In genomic region chr17:66255112-66255511, GRCh38 we compare ENCODE assay signal across 8 cellular contexts. TPM values are rescaled to one million over a fixed set of nuclear protein-coding genes. Genes with fewer than 3 reads are reported as not detected.
DNase-seq lines count a peak whose midpoint lies in the region; ATAC-seq and TF ChIP-seq lines count a peak whose summit lies in the region.

No MANE protein-coding gene starts in this region.

- ATAC-seq in HCT116: peak; percentile 95
- no peak for ATAC-seq in HG03521 (IDR thresholded peaks at IDR 0.05; ENCODE audit: unreplicated experiment)
- no peak for ATAC-seq in HG02870 (IDR thresholded peaks at IDR 0.05; ENCODE audit: unreplicated experiment)

- H3K27me3 ChIP-seq in HCT116 (ENCODE audit: insufficient read depth, low read length): no peaks in the 10 kb centered on the region; the same call in 1 of the 2 replicates

- TF ChIP-seq RAD21 in HCT116 (IDR thresholded peaks at IDR 0.05; ENCODE audit: low read depth): peak; percentile 99

- BruUV-seq in HCT116 (replicated peaks; lab: Mats Ljungman, UMichigan): no TSS peak

- POLR2A ChIA-PET in HCT116 (lab: Charles Lee): interaction anchor here (0.6 kb wide), 1 partner anchor 109 kb away, joined by 3 read pairs; no protein-coding TSS in a partner anchor

- no peaks in the 10 kb centered on the region for H3K4me1 Mint-ChIP-seq in neural crest cell

- H3K79me2 ChIP-seq in HCT116 (ENCODE audit: insufficient read depth, low read length): no peaks in the 10 kb centered on the region

- H3K4me3 Mint-ChIP-seq in neural crest cell: no peak overlapping the region

- H3K36me3 ChIP-seq in HCT116 (ENCODE audit: control insufficient read depth in 1 of 2, insufficient read depth in 2 of 2, low read length in 2 of 2): no peaks in the 10 kb centered on the region

- H3K9me3 Mint-ChIP-seq in neural crest cell: no peaks in the 10 kb centered on the region

- DNase-seq in DMS 273 treated with DMSO at 0.1 percent for 48 hours (lab: John Stamatoyannopoulos, UW): peak; percentile 30
- DNase-seq in HCT116 (ENCODE audit: low read depth, low spot score): peak; percentile 79
- peak; percentile 33 for DNase-seq in NCI-H345 treated with DMSO at 0.1 percent for 48 hours (lab: John Stamatoyannopoulos, UW; ENCODE audit: unreplicated experiment)
- DNase-seq in activated CD4-positive, alpha-beta T cell treated with anti-CD3 and anti-CD28 coated beads, Interleukin-2, amount 50 U/mL, for 4 hours: peak; percentile 2 to 13
- DNase-seq in fibroblast of mammary gland (ENCODE audit: low read depth): peak; percentile 86
- DNase-seq in neural crest cell (ENCODE audit: low read depth, low spot score): peak; percentile 7

- no peak overlapping the region for H3K27ac ChIP-seq in HCT116 (ENCODE audit: low read depth, low read length)

- no peak overlapping the region for H3K27ac Mint-ChIP-seq in neural crest cell (ENCODE audit: unreplicated experiment)

- no peaks in the 10 kb centered on the region for H4K20me1 ChIP-seq in HCT116 (ENCODE audit: insufficient read depth)

- peaks cover 0 to 4% of the 10 kb centered on the region in 2 experiments; a peak in 1 of 4 replicates for H3K4me1 ChIP-seq in HCT116 (ENCODE audit: control insufficient read depth in 1 of 2, insufficient read depth in 2 of 2, low read length in 2 of 2)

- H3K4me3 ChIP-seq in HCT116 (replicated peaks in 1 of 2; ENCODE audit: low read depth in 1 of 2, low read length in 2 of 2): no peak overlapping the region
- H3K4me3 ChIP-seq in fibroblast of mammary gland (ENCODE audit: control insufficient read depth, low read depth, low read length): no peak overlapping the region

- H3K9me2 ChIP-seq in HCT116 (ENCODE audit: insufficient read depth): no peaks in the 10 kb centered on the region

- CTCF ChIA-PET in HCT116 (lab: Charles Lee): interaction anchor here (0.7 to 2.6 kb wide), 11 partner anchors 22 to 619 kb away, joined by 3 to 17 read pairs (median 5); no protein-coding TSS in a partner anchor

- intact Hi-C loops in HCT116 (cut with micrococcal nuclease): loop anchor here (1.0 kb wide), 4 partner anchors 171 to 418 kb away; no protein-coding TSS in a partner anchor

- peak; percentile 75 to 97 (median 91) for TF ChIP-seq CTCF in HCT116 (IDR thresholded peaks at IDR 0.05 in 2 of 3, conservative IDR thresholded peaks at IDR 0.05 in 1 of 3; ENCODE audit: borderline replicate concordance in 1 of 3, insufficient read depth in 1 of 3, low read depth in 2 of 3, low read length in 2 of 3)
- TF ChIP-seq CTCF in fibroblast of mammary gland (conservative IDR thresholded peaks at IDR 0.05; ENCODE audit: control insufficient read depth, insufficient read depth, low read depth, low read length): peak; percentile 89
- TF ChIP-seq CTCF in neural crest cell (conservative IDR thresholded peaks at IDR 0.05): peak; percentile 86

- no peaks in the 10 kb centered on the region for H3K27me3 Mint-ChIP-seq in neural crest cell (ENCODE audit: low read depth)

- H3K36me3 Mint-ChIP-seq in neural crest cell (ENCODE audit: low read depth): no peaks in the 10 kb centered on the region

- no peak overlapping the region for H3K9ac ChIP-seq in HCT116 (ENCODE audit: low read length)

- RAD21 ChIA-PET in HCT116 (lab: Charles Lee; ENCODE audit: low non-redundant PET in 1 of 2, low total read pairs in 2 of 2, uncharacterized antibody in 2 of 2, unreplicated experiment in 2 of 2): interaction anchor here (0.8 to 2.3 kb wide), 4 partner anchors 312 to 419 kb away, joined by 6 to 8 read pairs (median 6); no protein-coding TSS in a partner anchor

- no peaks in the 10 kb centered on the region for H3K9me3 ChIP-seq in HCT116 (ENCODE audit: control insufficient read depth in 1 of 2, insufficient read depth in 1 of 2, low read depth in 1 of 2, low read length in 2 of 2)

- TF ChIP-seq POLR2A in HCT116 (IDR thresholded peaks at IDR 0.05; ENCODE audit: borderline replicate concordance, extremely low read depth, insufficient read depth, insufficient read length): no peak

- H2AFZ ChIP-seq in HCT116 (ENCODE audit: low read depth, low read length, poor library complexity, severe bottlenecking): peak overlapping the region; percentile 91

- H3K4me2 ChIP-seq in HCT116 (ENCODE audit: low read length): peak overlapping the region; percentile 22; the same call in 1 of the 2 replicates

TF ChIP-seq in HCT116, 20 proteins besides CTCF, POLR2A, EP300 and RAD21:
- TF ChIP-seq ATF3 (IDR thresholded peaks at IDR 0.05): no peak
- TF ChIP-seq CEBPB (IDR thresholded peaks at IDR 0.05; ENCODE audit: low read depth): peak; percentile 10; the same call in 1 of the 2 replicates
- no peak for TF ChIP-seq FOSL1 (IDR thresholded peaks at IDR 0.05; ENCODE audit: low read depth)
- no peak for TF ChIP-seq EGR1 (IDR thresholded peaks at IDR 0.05; ENCODE audit: low read depth)
- TF ChIP-seq SRF (IDR thresholded peaks at IDR 0.05; ENCODE audit: low read depth): peak; percentile 59; the same call in 1 of the 2 replicates
- TF ChIP-seq TCF7L2 (IDR thresholded peaks at IDR 0.05; ENCODE audit: borderline replicate concordance, extremely low read depth, insufficient read depth, insufficient read length): no peak
- TF ChIP-seq CBX3 (IDR thresholded peaks at IDR 0.05; ENCODE audit: low read depth): peak; percentile 60; the same call in 1 of the 2 replicates
- TF ChIP-seq JUND (IDR thresholded peaks at IDR 0.05): no peak
- peak; percentile 20; the same call in 1 of the 2 replicates for TF ChIP-seq MAX (IDR thresholded peaks at IDR 0.05)
- no peak for TF ChIP-seq SP1 (IDR thresholded peaks at IDR 0.05; ENCODE audit: low read depth)
- TF ChIP-seq ZBTB33 (IDR thresholded peaks at IDR 0.05; ENCODE audit: extremely low read depth, insufficient replicate concordance, low read length): no peak
- TF ChIP-seq EZH2 (IDR thresholded peaks at IDR 0.05): no peak
- TF ChIP-seq ELF1 (IDR thresholded peaks at IDR 0.05; ENCODE audit: borderline replicate concordance, low read depth): peak; percentile 77
- no peak for TF ChIP-seq YY1 (IDR thresholded peaks at IDR 0.05; ENCODE audit: extremely low read depth, insufficient replicate concordance, low read depth, low read length)
- TF ChIP-seq EZH2phosphoT487 (IDR thresholded peaks at IDR 0.05; ENCODE audit: borderline replicate concordance): no peak
- no peak for TF ChIP-seq POLR2AphosphoS5 (IDR thresholded peaks at IDR 0.05; ENCODE audit: low read depth, low read length)
- TF ChIP-seq ZNF274 (IDR thresholded peaks at IDR 0.05; ENCODE audit: low read depth, low read length): no peak
- no peak for TF ChIP-seq ZFX (IDR thresholded peaks at IDR 0.05)
- TF ChIP-seq SIN3A (IDR thresholded peaks at IDR 0.05; ENCODE audit: low read depth): no peak
- TF ChIP-seq REST (IDR thresholded peaks at IDR 0.05; ENCODE audit: low read depth): no peak
TF ChIP-seq in HCT116: peak in this region for 5.

RNA-seq across cellular contexts. Expression of gene APOH, which starts 25.9 kb away (rescaled TPM):
- 1.7 TPM for total RNA-seq in HCT116 (2021; ENCODE audit: unreplicated experiment)
- not detected in 2 replicates for polyA plus RNA-seq in HCT116 (2012)
- total RNA-seq in neural crest cell: not detected in 2 replicates

RNA-seq across cellular contexts. Expression of gene PRKCA, which starts 47.3 kb away (rescaled TPM):
- total RNA-seq in HCT116 (2021; ENCODE audit: unreplicated experiment): 18.8 TPM
- 6.7 and 7.4 TPM in 2 replicates for polyA plus RNA-seq in HCT116 (2012)
- 21.2 and 22.7 TPM in 2 replicates for total RNA-seq in neural crest cell

Comparison
In these comparisons a context has a peak if more than half of its experiments do, and no peak if none do; other contexts are left out.
1. DNase-seq: peak in every context shown above with its lines; median percentile 86 in fibroblast of mammary gland; 79 in HCT116; 33 in NCI-H345 treated with DMSO at 0.1 percent for 48 hours; 30 in DMS 273 treated with DMSO at 0.1 percent for 48 hours; 8 in activated CD4-positive, alpha-beta T cell treated with anti-CD3 and anti-CD28 coated beads, Interleukin-2, amount 50 U/mL, for 4 hours; 7 in neural crest cell.